In genomic region chrX:1391370-1391706, GRCh38 we compare ENCODE assay signal across 8 cellular contexts. TPM values are rescaled to one million over a fixed set of nuclear protein-coding genes. Genes with fewer than 3 reads are reported as not detected.
DNase-seq lines count a peak whose midpoint lies in the region; ATAC-seq, FAIRE-seq and TF ChIP-seq lines count a peak whose summit lies in the region.

No MANE protein-coding gene starts in this region.

- DNase-seq in CD8-positive, alpha-beta memory T cell: peak in 1 of 5 donors; percentile 94
- DNase-seq in astrocyte (ENCODE audit: low read depth) (no peak), keratinocyte (ENCODE audit: low read depth, low spot score) (peak; percentile 44), stomach (no peak), posterior vena cava (ENCODE audit: low spot score) (no peak), NCI-H446 treated with DMSO at 0.1 percent for 48 hours (lab: John Stamatoyannopoulos, UW) (no peak)

- peak overlapping the region; percentile 88 to 99 (median 90) for H3K4me3 Mint-ChIP-seq in CD8-positive, alpha-beta memory T cell
- peak overlapping the region; percentile 95 for H3K4me3 Mint-ChIP-seq in astrocyte (ENCODE audit: unreplicated experiment)

- peaks cover 34 to 66% (median 53%) of the 10 kb centered on the region in 3 donors for H3K4me1 Mint-ChIP-seq in CD8-positive, alpha-beta memory T cell
- H3K4me1 Mint-ChIP-seq in astrocyte (ENCODE audit: low read depth, unreplicated experiment): peaks cover 20% of the 10 kb centered on the region

- H2AFZ ChIP-seq in astrocyte (ENCODE audit: low read depth, low read length) (no peak overlapping the region), keratinocyte (ENCODE audit: control insufficient read depth, low read length) (no peak overlapping the region)

- TF ChIP-seq POLR2A in stomach (IDR thresholded peaks at IDR 0.05): no peak

- H3K4me1 ChIP-seq in CD8-positive, alpha-beta memory T cell (ENCODE audit: insufficient read depth, low read length): peaks cover 32% of the 10 kb centered on the region
- H3K4me1 ChIP-seq in astrocyte (ENCODE audit: insufficient read depth, low read length): peaks cover 13% of the 10 kb centered on the region
- H3K4me1 ChIP-seq in keratinocyte (ENCODE audit: control insufficient read depth, extremely low read depth, insufficient read depth, low read length): peaks cover 6% of the 10 kb centered on the region
- peaks cover 33 to 67% (median 51%) of the 10 kb centered on the region in 4 donors for H3K4me1 ChIP-seq in stomach

- CTCF ChIA-PET in CD8-positive, alpha-beta memory T cell (lab: Charles Lee): no interaction called here

- 0 to 1% (median 0%) methylated on average over 3 to 19 of the region's 19 CpGs for WGBS in stomach, 5 donors

- dilution Hi-C loops in keratinocyte (cut with MboI; ENCODE audit: extremely low pct_ligation_motif_present, low sequenced_read_pairs): no loop called here

- peaks cover 68% of the 10 kb centered on the region for H4K20me1 ChIP-seq in astrocyte (ENCODE audit: insufficient read depth, low read length)
- peaks cover 37% of the 10 kb centered on the region for H4K20me1 ChIP-seq in keratinocyte (ENCODE audit: control insufficient read depth, extremely low read depth, insufficient read depth, low read length)

- no peaks in the 10 kb centered on the region for H3K27me3 ChIP-seq in CD8-positive, alpha-beta memory T cell (ENCODE audit: insufficient read depth, low read length, poor library complexity, severe bottlenecking)
- H3K27me3 ChIP-seq in astrocyte (ENCODE audit: insufficient read depth, low read length) (no peaks in the 10 kb centered on the region), keratinocyte (ENCODE audit: control insufficient read depth, extremely low read depth, insufficient read depth, low read length) (no peaks in the 10 kb centered on the region), stomach (no peaks in the 10 kb centered on the region)

- FAIRE-seq in astrocyte (lab: Jason Lieb, UNC): no peak
- no peak for FAIRE-seq in keratinocyte (lab: Jason Lieb, UNC)

- POLR2A ChIA-PET in CD8-positive, alpha-beta memory T cell (lab: Charles Lee): no interaction called here

- no peak for TF ChIP-seq CTCF in astrocyte (IDR thresholded peaks at IDR 0.05; ENCODE audit: insufficient read depth, low read depth, low read length)
- TF ChIP-seq CTCF in keratinocyte (optimal IDR thresholded peaks at IDR 0.05 in 1 of 3, IDR thresholded peaks at IDR 0.05 in 1 of 3, conservative IDR thresholded peaks at IDR 0.05 in 1 of 3; ENCODE audit: extremely low read depth in 1 of 3, insufficient read depth in 2 of 3, low read length in 3 of 3): no peak
- no peak for TF ChIP-seq CTCF in stomach (IDR thresholded peaks at IDR 0.05)

- peak; percentile 2 for ATAC-seq in HG03378 (IDR thresholded peaks at IDR 0.05; ENCODE audit: unreplicated experiment)
- ATAC-seq in HG03196 (IDR thresholded peaks at IDR 0.05; ENCODE audit: unreplicated experiment): no peak

- no peaks in the 10 kb centered on the region for H3K27me3 Mint-ChIP-seq in CD8-positive, alpha-beta memory T cell
- H3K27me3 Mint-ChIP-seq in astrocyte (ENCODE audit: low read depth, unreplicated experiment): no peaks in the 10 kb centered on the region

- no peaks in the 10 kb centered on the region for H3K9me3 ChIP-seq in CD8-positive, alpha-beta memory T cell (ENCODE audit: low read length)
- H3K9me3 ChIP-seq in astrocyte (ENCODE audit: insufficient read depth, low read depth, low read length) (no peaks in the 10 kb centered on the region), keratinocyte (ENCODE audit: control insufficient read depth, low read depth, low read length) (no peaks in the 10 kb centered on the region), stomach (no peaks in the 10 kb centered on the region)

- peaks cover 43% of the 10 kb centered on the region for H3K36me3 ChIP-seq in CD8-positive, alpha-beta memory T cell (ENCODE audit: insufficient read depth, low read length)
- H3K36me3 ChIP-seq in astrocyte (ENCODE audit: insufficient read depth, low read length) (peaks cover 33% of the 10 kb centered on the region), keratinocyte (ENCODE audit: control insufficient read depth in 2 of 2, extremely low read depth in 1 of 2, insufficient read depth in 2 of 2, low read length in 2 of 2) (peaks cover 26 to 35% of the 10 kb centered on the region in 2 experiments), stomach (peaks cover 42 to 51% (median 48%) of the 10 kb centered on the region in 4 donors)

- H3K36me3 Mint-ChIP-seq in CD8-positive, alpha-beta memory T cell: peaks cover 8 to 53% (median 15%) of the 10 kb centered on the region in 3 donors
- H3K36me3 Mint-ChIP-seq in astrocyte (ENCODE audit: low read depth, unreplicated experiment): peaks cover 27% of the 10 kb centered on the region

- peak overlapping the region; percentile 99 for H3K4me3 ChIP-seq in CD8-positive, alpha-beta memory T cell (ENCODE audit: low read length)
- H3K4me3 ChIP-seq in astrocyte (ENCODE audit: insufficient read depth, low read depth, low read length) (peak overlapping the region; percentile 98), keratinocyte (ENCODE audit: control insufficient read depth in 2 of 3, extremely low read depth in 1 of 3, insufficient read depth in 2 of 3, low read depth in 1 of 3, low read length in 3 of 3) (peak overlapping the region; percentile 66 to 100 (median 99)), stomach (peak overlapping the region; percentile 92 to 100 (median 96))

- intact Hi-C loops in stomach (cut with DNase I; ENCODE audit: low total_unique reads): loop anchor here (10.0 kb wide), 1 partner anchor 63 kb away; the partner anchor contains the start of gene ASMTL
- intact Hi-C loops in posterior vena cava (cut with DNase I): loop anchor here in 1 of 2 donors (5.0 kb wide), 1 partner anchor 61 kb away; the partner anchor contains the start of gene ASMTL

- H3K27ac ChIP-seq in CD8-positive, alpha-beta memory T cell (ENCODE audit: low read depth, low read length): peak overlapping the region; percentile 95
- H3K27ac ChIP-seq in astrocyte (ENCODE audit: low read depth, low read length) (peak overlapping the region; percentile 98), keratinocyte (ENCODE audit: control insufficient read depth, insufficient read depth, low read length) (peak overlapping the region; percentile 91), stomach (peak overlapping the region; percentile 97 to 100 (median 99))

- H3K9me1 ChIP-seq in keratinocyte (ENCODE audit: control insufficient read depth, extremely low read depth, insufficient read depth, low read length): no peaks in the 10 kb centered on the region

- H3K9me3 Mint-ChIP-seq in CD8-positive, alpha-beta memory T cell: no peaks in the 10 kb centered on the region
- H3K9me3 Mint-ChIP-seq in astrocyte (ENCODE audit: unreplicated experiment): no peaks in the 10 kb centered on the region

- H3K9ac ChIP-seq in astrocyte (ENCODE audit: low read length) (peak overlapping the region; percentile 100), keratinocyte (ENCODE audit: control insufficient read depth, extremely low read depth, insufficient read depth, low read length) (peak overlapping the region; percentile 97)

- TF ChIP-seq EP300 in stomach (IDR thresholded peaks at IDR 0.05): no peak

- H3K79me2 ChIP-seq in astrocyte (ENCODE audit: insufficient read depth, low read length): peaks cover 90% of the 10 kb centered on the region
- peaks cover 60% of the 10 kb centered on the region for H3K79me2 ChIP-seq in keratinocyte (ENCODE audit: control insufficient read depth, insufficient read depth, low read length)

- H3K4me2 ChIP-seq in astrocyte (ENCODE audit: low read length) (peak overlapping the region; percentile 93), keratinocyte (ENCODE audit: control insufficient read depth, extremely low read depth, insufficient read depth, low read depth, low read length) (peak overlapping the region; percentile 63)

- H3K27ac Mint-ChIP-seq in CD8-positive, alpha-beta memory T cell: peak overlapping the region in 7 of 8 donors; percentile 73 to 93 (median 89)
- peak overlapping the region; percentile 66 for H3K27ac Mint-ChIP-seq in astrocyte (ENCODE audit: unreplicated experiment)

RNA-seq across cellular contexts. Expression of gene SLC25A6, which starts 0.6 kb away (rescaled TPM):
- total RNA-seq in CD8-positive, alpha-beta memory T cell: 100 to 1,000 TPM; 330 to 341 TPM
- polyA plus RNA-seq in CD8-positive, alpha-beta memory T cell: 469 TPM
- 290 and 345 TPM in 2 replicates for total RNA-seq in astrocyte
- polyA plus RNA-seq in keratinocyte: 179 to 351 TPM (median 187 TPM) in 3 replicates
- polyA plus RNA-seq in keratinocyte (2011; ENCODE audit: low read depth): 93.4 TPM
- 162 and 447 TPM in 2 replicates for polyA plus RNA-seq in keratinocyte (2011; cell fraction: cytosol; rRNA removed)
- 92.2 and 116 TPM in 2 replicates for polyA plus RNA-seq in keratinocyte (2011; cell fraction: nucleus; rRNA removed)
- polyA plus RNA-seq in keratinocyte (2012; ENCODE audit: low replicate concordance): 321 and 375 TPM in 2 replicates
- polyA minus RNA-seq in keratinocyte: 145 to 228 TPM (median 178 TPM) in 3 replicates
- polyA minus RNA-seq in keratinocyte (2011; cell fraction: cytosol; rRNA and poly(A)+ RNA removed): 546 TPM
- polyA minus RNA-seq in keratinocyte (2011; cell fraction: nucleus; rRNA and poly(A)+ RNA removed): 89.8 and 91.8 TPM in 2 replicates
- 100 to 1,000 TPM; 119 to 707 (median 391) TPM for total RNA-seq in stomach
- 100 to 1,000 TPM; 416 to 606 (median 518) TPM for polyA plus RNA-seq in stomach
- 100 to 1,000 TPM; 204 to 218 TPM for total RNA-seq in posterior vena cava

RNA-seq across cellular contexts. Expression of gene IL3RA, which starts 54.8 kb away (rescaled TPM):
- total RNA-seq in CD8-positive, alpha-beta memory T cell: under 1 TPM; 0.42 to 0.44 TPM
- polyA plus RNA-seq in CD8-positive, alpha-beta memory T cell: not detected
- total RNA-seq in astrocyte (not detected in 2 replicates), stomach (10 to 100 TPM in 1 of 5 donors, 1 to 10 TPM in 3, not detected in 1; 2.4 to 10.1 (median 3.2) TPM), posterior vena cava (1 to 10 TPM; 5.4 to 5.6 TPM)
- polyA plus RNA-seq in keratinocyte (not detected in 3 replicates), stomach (1 to 10 TPM; 4.5 to 6.4 (median 6.1) TPM)
- not detected for polyA plus RNA-seq in keratinocyte (2011; ENCODE audit: low read depth)
- not detected in 2 replicates for polyA plus RNA-seq in keratinocyte (2011; cell fraction: cytosol; rRNA removed)
- polyA plus RNA-seq in keratinocyte (2011; cell fraction: nucleus; rRNA removed): not detected in 2 replicates
- polyA plus RNA-seq in keratinocyte (2012; ENCODE audit: low replicate concordance): 0.17 and 0.32 TPM in 2 replicates
- not detected in 3 replicates for polyA minus RNA-seq in keratinocyte
- not detected for polyA minus RNA-seq in keratinocyte (2011; cell fraction: cytosol; rRNA and poly(A)+ RNA removed)
- not detected in 2 replicates for polyA minus RNA-seq in keratinocyte (2011; cell fraction: nucleus; rRNA and poly(A)+ RNA removed)
